Comparison of ENCODE assay signal across 21 cellular contexts in genomic region chr10:48700071-48700470, GRCh38. TPM values are rescaled to one million over a fixed set of nuclear protein-coding genes. Genes with fewer than 3 reads are reported as not detected.
"Had no signal": no experiment of that assay in that cellular context is flagged by ENCODE, and none has a peak within 500 bp of the region (broad histone marks: within the 10 kb centered on the region; RNA-seq: fewer than 3 reads in every experiment).

No MANE protein-coding gene starts in this region.

- H3K27me3 Mint-ChIP-seq: activated CD8-positive, alpha-beta T cell treated with anti-CD3 and anti-CD28 coated beads for 36 hours had no signal

- H3K27ac Mint-ChIP-seq: activated CD8-positive, alpha-beta T cell treated with anti-CD3 and anti-CD28 coated beads for 36 hours; activated naive CD4-positive, alpha-beta T cell treated with anti-CD3 and anti-CD28 coated beads for 36 hours; activated T-cell treated with anti-CD3 and anti-CD28 coated beads, Interleukin-2, amount 50 U/mL, for 24 hours; brain; progenitor cell of endocrine pancreas had no signal

- H3K27me3 ChIP-seq: gastrocnemius medialis, heart left ventricle, tibial nerve, uterus had no signal

- H3K9me3 Mint-ChIP-seq: activated CD8-positive, alpha-beta T cell treated with anti-CD3 and anti-CD28 coated beads for 36 hours; activated naive CD4-positive, alpha-beta T cell treated with anti-CD3 and anti-CD28 coated beads for 36 hours; activated T-cell treated with anti-CD3 and anti-CD28 coated beads, Interleukin-2, amount 50 U/mL, for 24 hours; brain; central memory CD8-positive, alpha-beta T cell; neural crest cell had no signal

- H3K36me3 ChIP-seq: gastrocnemius medialis, heart left ventricle, left lung, tibial nerve, uterus had no signal

- H3K36me3 Mint-ChIP-seq: brain had no signal

- H3K9me3 ChIP-seq: gastrocnemius medialis, heart left ventricle, left lung, tibial nerve, uterus had no signal

- DNase-seq: activated CD4-positive, alpha-beta T cell treated with anti-CD3 and anti-CD28 coated beads for 4 hours; activated CD8-positive, alpha-beta T cell treated with anti-CD3 and anti-CD28 coated beads for 36 hours; activated naive CD4-positive, alpha-beta T cell treated with anti-CD3 and anti-CD28 coated beads for 36 hours; activated T-cell treated with anti-CD3 and anti-CD28 coated beads, Interleukin-2, amount 50 U/mL, for 24 hours; anterior cingulate cortex; gastrocnemius medialis; heart left ventricle; left lung; mammary epithelial cell; stimulated activated CD4-positive, alpha-beta T cell treated with anti-CD3 and anti-CD28 coated beads, Interleukin-12 subunit alpha, Interleukin-12 subunit beta, amount 100 ng/mL, for 4 hours; stimulated activated CD4-positive, alpha-beta T cell treated with anti-CD3 and anti-CD28 coated beads, Interleukin-1b, Interleukin-23, amount 100 ng/mL, for 48 hours; stimulated activated CD8-positive, alpha-beta memory T cell treated with anti-CD3 and anti-CD28 coated beads, Interleukin-4, amount 100 ng/mL, for 48 hours; stimulated activated naive CD8-positive, alpha-beta T cell treated with anti-CD3 and anti-CD28 coated beads, Interleukin-15, Interleukin-2, amounts not matched to agents 100 U/mL and 50 U/mL, for 24 hours; uterus had no signal

- H3K4me3 ChIP-seq: coronary artery, gastrocnemius medialis, heart left ventricle, left lung, tibial nerve, uterus had no signal

- H3K4me1 Mint-ChIP-seq: central memory CD8-positive, alpha-beta T cell; neural crest cell had no signal

- H3K4me3 Mint-ChIP-seq: activated CD8-positive, alpha-beta T cell treated with anti-CD3 and anti-CD28 coated beads for 36 hours; activated naive CD4-positive, alpha-beta T cell treated with anti-CD3 and anti-CD28 coated beads for 36 hours; activated T-cell treated with anti-CD3 and anti-CD28 coated beads, Interleukin-2, amount 50 U/mL, for 24 hours; brain; central memory CD8-positive, alpha-beta T cell; neural crest cell had no signal

- H3K4me1 ChIP-seq: gastrocnemius medialis, tibial nerve, uterus had no signal

- H3K27ac ChIP-seq: coronary artery, gastrocnemius medialis, heart left ventricle, left lung, tibial nerve, uterus had no signal

RNA-seq across cellular contexts. Expression of gene WDFY4, which starts 15.4 kb away (rescaled TPM):
- total RNA-seq: kidney epithelial cell, neural crest cell had no signal
